ENCODE assay signal across 8 cellular contexts in genomic region chr16:23423496-23424049, GRCh38. TPM values are rescaled to one million over a fixed set of nuclear protein-coding genes. Genes with fewer than 3 reads are reported as not detected.
DNase-seq lines count a peak whose midpoint lies in the region; ATAC-seq and TF ChIP-seq lines count a peak whose summit lies in the region.

No MANE protein-coding gene starts in this region.

- no peaks in the 10 kb centered on the region for H3K4me1 ChIP-seq in BE2C

- TF ChIP-seq CTCF in BE2C (IDR thresholded peaks at IDR 0.05; ENCODE audit: low read depth, low read length) = peak; percentile 15; the same call in 1 of the 2 replicates
- TF ChIP-seq CTCF in epithelial cell of esophagus (IDR thresholded peaks at IDR 0.05; ENCODE audit: insufficient read depth, low read depth, low read length, missing control alignments) = no peak
- no peak for TF ChIP-seq CTCF in omental fat pad (IDR thresholded peaks at IDR 0.05)

- no peaks in the 10 kb centered on the region for H3K9me3 ChIP-seq in BE2C

- H3K4me3 ChIP-seq in BE2C (ENCODE audit: low read depth, low read length) (no peak overlapping the region), epithelial cell of esophagus (ENCODE audit: low read length) (no peak overlapping the region)

- H3K36me3 ChIP-seq in BE2C = no peaks in the 10 kb centered on the region; the same call in 1 of the 2 replicates

- peak; percentile 96 for ATAC-seq in omental fat pad (ENCODE audit: low FRiP score)
- no peak for ATAC-seq in HG03175 (IDR thresholded peaks at IDR 0.05; ENCODE audit: unreplicated experiment)
- ATAC-seq in GM21526 (IDR thresholded peaks at IDR 0.05; ENCODE audit: low FRiP score, unreplicated experiment) = no peak

- DNase-seq in BE2C (peak; percentile 10), NCI-H226 (peak; percentile 49), epithelial cell of esophagus (ENCODE audit: low read depth) (peak; percentile 97), omental fat pad (ENCODE audit: low spot score) (peak; percentile 38), NK-92 (lab: John Stamatoyannopoulos, UW; ENCODE audit: unreplicated experiment) (no peak), NCI-H1048 (lab: John Stamatoyannopoulos, UW) (no peak)

- H3K27me3 ChIP-seq in BE2C = no peaks in the 10 kb centered on the region

RNA-seq across cellular contexts. Expression of gene COG7, which starts 29.4 kb away (rescaled TPM):
- polyA plus RNA-seq in BE2C (2012; ENCODE audit: insufficient read depth, insufficient read length, low read depth) = 18.2 TPM
- 10 to 100 TPM; 12.0 to 23.0 (median 13.3) TPM for total RNA-seq in omental fat pad

Comparison
In these comparisons a context has a peak if more than half of its experiments do, and no peak if none do; other contexts are left out.
1. DNase-seq: peak in BE2C (single experiment), NCI-H226 (single experiment), epithelial cell of esophagus (single experiment) and omental fat pad (single experiment); none in NK-92 (single experiment) and NCI-H1048 (single experiment).